8 cellular contexts compared by ENCODE assay signal in genomic region chr10:112565434-112566053, GRCh38.
DNase-seq lines count a peak whose midpoint lies in the region; ATAC-seq and TF ChIP-seq lines count a peak whose summit lies in the region.

No MANE protein-coding gene starts in this region.

- TF ChIP-seq POLR2A in uterus (IDR thresholded peaks at IDR 0.05): no peak

- H3K36me3 ChIP-seq in uterus: no peaks in the 10 kb centered on the region

- peak; percentile 72 for DNase-seq in EL
- DNase-seq in HUDEP-2 (lab: John Stamatoyannopoulos, UW; ENCODE audit: unreplicated experiment in 76 of 76): peak in 49 of 76 experiments; percentile 1 to 77 (median 40)
- DNase-seq in NOMO-1 (lab: John Stamatoyannopoulos, UW; ENCODE audit: unreplicated experiment in 2 of 2): peak; percentile 10 to 55
- DNase-seq in cardiac fibroblast (ENCODE audit: low read depth in 2 of 2): peak; percentile 84 to 86
- peak in 1 of 2 donors; percentile 18 for DNase-seq in left colon
- peak in 1 of 2 donors; percentile 23 for DNase-seq in uterus
- no peak for DNase-seq in activated T-cell treated with anti-CD3 and anti-CD28 coated beads, Interleukin-2, amount 50 U/mL, for 48 hours
- DNase-seq in ureter (ENCODE audit: low spot score): no peak

- TF ChIP-seq CTCF in cardiac fibroblast (IDR thresholded peaks at IDR 0.05; ENCODE audit: low read depth, low read length) (peak; percentile 76), uterus (IDR thresholded peaks at IDR 0.05) (peak; percentile 43 to 62 (median 48))

- peak; percentile 89 for ATAC-seq in left colon

- H3K27me3 ChIP-seq in uterus: no peaks in the 10 kb centered on the region

- H3K9me3 ChIP-seq in uterus: no peaks in the 10 kb centered on the region

- intact Hi-C loops in left colon (cut with DNase I, micrococcal nuclease): loop anchor here in 1 of 2 donors (10.0 kb wide), 2 partner anchors 569 to 819 kb away; no protein-coding TSS in a partner anchor
- intact Hi-C loops in uterus (cut with DNase I; ENCODE audit: low total_unique reads): loop anchor here (10.0 kb wide), 1 partner anchor 819 kb away; no protein-coding TSS in a partner anchor

- H3K4me3 ChIP-seq in cardiac fibroblast (replicated peaks in 1 of 2; ENCODE audit: low read depth in 2 of 2, low read length in 2 of 2) (no peak overlapping the region), uterus (no peak overlapping the region)

- H3K4me1 ChIP-seq in uterus: no peaks in the 10 kb centered on the region

- H3K27ac ChIP-seq in uterus: no peak overlapping the region

Comparison
In these comparisons a context has a peak if more than half of its experiments do, and no peak if none do; other contexts are left out.
1. DNase-seq: peak in EL (single experiment), HUDEP-2 (49 of 76), NOMO-1 (2 of 2) and cardiac fibroblast (2 of 2); none in activated T-cell treated with anti-CD3 and anti-CD28 coated beads, Interleukin-2, amount 50 U/mL, for 48 hours (0 of 2) and ureter (single experiment).